Comparison of ENCODE assay signal across 20 cellular contexts in genomic region chr19:16235811-16236710, GRCh38. TPM values are rescaled to one million over a fixed set of nuclear protein-coding genes. Genes with fewer than 3 reads are reported as not detected.
DNase-seq lines count a peak whose midpoint lies in the region; ATAC-seq and TF ChIP-seq lines count a peak whose summit lies in the region.
"Had no signal": no experiment of that assay in that cellular context is flagged by ENCODE, and none has a peak within 500 bp of the region (broad histone marks: within the 10 kb centered on the region; RNA-seq: fewer than 3 reads in every experiment).

No MANE protein-coding gene starts in this region.

- WGBS in right lobe of liver (ENCODE audit: insufficient coverage, low coverage, low lambda C conversion rate, missing lambda C conversion rate): 80% methylated on average over 16 of the region's 22 CpGs
- 82 to 86% methylated on average over 14 to 19 of the region's 22 CpGs for WGBS in esophagus squamous epithelium, 2 donors

- H3K27me3 ChIP-seq in right lobe of liver (no peaks in the 10 kb centered on the region), esophagus squamous epithelium (no peaks in the 10 kb centered on the region)
- H3K27me3 ChIP-seq: testis had no signal

- H3K4me1 ChIP-seq in right lobe of liver: no peaks in the 10 kb centered on the region
- no peaks in the 10 kb centered on the region for H3K4me1 ChIP-seq in esophagus squamous epithelium
- H3K4me1 ChIP-seq: parathyroid adenoma, testis had no signal

- DNase-seq in Right ventricle myocardium inferior (ENCODE audit: missing footprints): no peak
- DNase-seq in cardiac septum (ENCODE audit: low spot score): no peak
- DNase-seq in activated CD8-positive, alpha-beta T cell treated with anti-CD3 and anti-CD28 coated beads, Interleukin-2, amount 10 ng/mL, durations not matched to agents 7 days and 5 days: no peak
- no peak for DNase-seq in right lobe of liver
- no peak for DNase-seq in stimulated activated naive CD8-positive, alpha-beta T cell treated with anti-CD3 and anti-CD28 coated beads, Interleukin-15, amount 100 ng/mL, for 72 hours
- DNase-seq in iPS-NIHi11 (ENCODE audit: low spot score): no peak
- DNase-seq in NCI-H1930 (lab: John Stamatoyannopoulos, UW): no peak
- DNase-seq in esophagus squamous epithelium (lab: John Stamatoyannopoulos, UW): no peak
- DNase-seq: activated T-cell treated with anti-CD3 and anti-CD28 coated beads, Interleukin-2, amount 50 U/mL, for 1 hour; amygdala; central memory CD4-positive, alpha-beta T cell; foreskin fibroblast; left colon; NCI-H2029 treated with DMSO at 0.1 percent for 48 hours; NCI-H524 treated with DMSO at 0.1 percent for 48 hours; SHP77 treated with DMSO at 0.1 percent for 48 hours; stimulated activated CD4-positive, alpha-beta T cell treated with anti-CD3 and anti-CD28 coated beads, Interleukin-4, amount 100 ng/mL, for 1 hour; T1000; testis had no signal

- H3K4me3 ChIP-seq in right lobe of liver (no peak overlapping the region), esophagus squamous epithelium (no peak overlapping the region)
- H3K4me3 ChIP-seq: testis had no signal

- intact Hi-C loops in Right ventricle myocardium inferior (cut with DNase I) (no loop called here), cardiac septum (cut with DNase I) (no loop called here), right lobe of liver (cut with DNase I) (no loop called here), esophagus squamous epithelium (cut with DNase I) (no loop called here)

- POLR2A ChIA-PET in activated CD8-positive, alpha-beta T cell treated with anti-CD3 and anti-CD28 coated beads, Interleukin-2, amount 10 ng/mL, durations not matched to agents 7 days and 5 days (lab: Charles Lee): no interaction called here

- H3K36me3 Mint-ChIP-seq in activated CD8-positive, alpha-beta T cell treated with anti-CD3 and anti-CD28 coated beads, Interleukin-2, amount 10 ng/mL, durations not matched to agents 7 days and 5 days (ENCODE audit: low read depth): peaks cover 46% of the 10 kb centered on the region

- H3K9me3 Mint-ChIP-seq in activated CD8-positive, alpha-beta T cell treated with anti-CD3 and anti-CD28 coated beads, Interleukin-2, amount 10 ng/mL, durations not matched to agents 7 days and 5 days (ENCODE audit: insufficient read depth): no peaks in the 10 kb centered on the region
- H3K9me3 Mint-ChIP-seq in stimulated activated naive CD8-positive, alpha-beta T cell treated with anti-CD3 and anti-CD28 coated beads, Interleukin-15, amount 100 ng/mL, for 72 hours: peaks cover 0 to 16% of the 10 kb centered on the region in 2 donors

- ATAC-seq in Right ventricle myocardium inferior (peak; percentile 30), right lobe of liver (peak in 3 of 4 donors; percentile 5 to 19 (median 13))
- ATAC-seq in activated CD8-positive, alpha-beta T cell treated with anti-CD3 and anti-CD28 coated beads, Interleukin-2, amount 10 ng/mL, durations not matched to agents 7 days and 5 days: no peak
- ATAC-seq in stimulated activated naive CD8-positive, alpha-beta T cell treated with anti-CD3 and anti-CD28 coated beads, Interleukin-15, amount 100 ng/mL, for 72 hours: no peak
- ATAC-seq: left colon had no signal

- no peak overlapping the region for H3K4me3 Mint-ChIP-seq in activated CD8-positive, alpha-beta T cell treated with anti-CD3 and anti-CD28 coated beads, Interleukin-2, amount 10 ng/mL, durations not matched to agents 7 days and 5 days
- peak overlapping the region in 1 of 2 donors; percentile 5 for H3K4me3 Mint-ChIP-seq in stimulated activated naive CD8-positive, alpha-beta T cell treated with anti-CD3 and anti-CD28 coated beads, Interleukin-15, amount 100 ng/mL, for 72 hours

- peak overlapping the region; percentile 50 for H3K27ac Mint-ChIP-seq in activated CD8-positive, alpha-beta T cell treated with anti-CD3 and anti-CD28 coated beads, Interleukin-2, amount 10 ng/mL, durations not matched to agents 7 days and 5 days
- peak overlapping the region; percentile 8 to 34 for H3K27ac Mint-ChIP-seq in stimulated activated naive CD8-positive, alpha-beta T cell treated with anti-CD3 and anti-CD28 coated beads, Interleukin-15, amount 100 ng/mL, for 72 hours

- peaks cover 0 to 28% (median 4%) of the 10 kb centered on the region in 4 donors for H3K36me3 ChIP-seq in right lobe of liver
- peaks cover 4 to 56% (median 23%) of the 10 kb centered on the region in 3 donors for H3K36me3 ChIP-seq in esophagus squamous epithelium

- CTCF ChIA-PET in activated CD8-positive, alpha-beta T cell treated with anti-CD3 and anti-CD28 coated beads, Interleukin-2, amount 10 ng/mL, durations not matched to agents 7 days and 5 days (lab: Charles Lee): interaction anchor here (0.8 kb wide), 1 partner anchor 11 kb away, joined by 3 read pairs; no protein-coding TSS in a partner anchor

- TF ChIP-seq CTCF in right lobe of liver (IDR thresholded peaks at IDR 0.05): no peak
- TF ChIP-seq CTCF in esophagus squamous epithelium (IDR thresholded peaks at IDR 0.05): no peak

- H3K27me3 Mint-ChIP-seq in activated CD8-positive, alpha-beta T cell treated with anti-CD3 and anti-CD28 coated beads, Interleukin-2, amount 10 ng/mL, durations not matched to agents 7 days and 5 days (ENCODE audit: low read depth): no peaks in the 10 kb centered on the region
- no peaks in the 10 kb centered on the region for H3K27me3 Mint-ChIP-seq in stimulated activated naive CD8-positive, alpha-beta T cell treated with anti-CD3 and anti-CD28 coated beads, Interleukin-15, amount 100 ng/mL, for 72 hours

- H3K4me1 Mint-ChIP-seq in activated CD8-positive, alpha-beta T cell treated with anti-CD3 and anti-CD28 coated beads, Interleukin-2, amount 10 ng/mL, durations not matched to agents 7 days and 5 days (ENCODE audit: low read depth): peaks cover 54% of the 10 kb centered on the region
- H3K4me1 Mint-ChIP-seq in stimulated activated naive CD8-positive, alpha-beta T cell treated with anti-CD3 and anti-CD28 coated beads, Interleukin-15, amount 100 ng/mL, for 72 hours: peaks cover 67% of the 10 kb centered on the region

- TF ChIP-seq POLR2A in right lobe of liver (IDR thresholded peaks at IDR 0.05) (no peak), esophagus squamous epithelium (IDR thresholded peaks at IDR 0.05) (no peak)

- H3K27ac ChIP-seq in right lobe of liver (no peak overlapping the region), esophagus squamous epithelium (no peak overlapping the region)
- H3K27ac ChIP-seq: parathyroid adenoma, testis had no signal

- H3K9me3 ChIP-seq in right lobe of liver (no peaks in the 10 kb centered on the region), esophagus squamous epithelium (no peaks in the 10 kb centered on the region)
- H3K9me3 ChIP-seq: testis had no signal

RNA-seq across cellular contexts. Expression of gene AP1M1, which starts 38.4 kb away (rescaled TPM):
- 39.4 TPM for total RNA-seq in Right ventricle myocardium inferior
- total RNA-seq in cardiac septum: 51.8 TPM
- 100 to 1,000 TPM; 184 to 186 TPM for total RNA-seq in activated CD8-positive, alpha-beta T cell treated with anti-CD3 and anti-CD28 coated beads, Interleukin-2, amount 10 ng/mL, durations not matched to agents 7 days and 5 days
- 100 to 1,000 TPM in 1 of 6 experiments, 10 to 100 TPM in 5; 44.5 to 102 (median 62.5) TPM for total RNA-seq in right lobe of liver
- total RNA-seq in esophagus squamous epithelium: 10 to 100 TPM; 39.3 to 64.6 (median 46.8) TPM

RNA-seq across cellular contexts. Expression of gene FAM32A, which starts 50.9 kb away (rescaled TPM):
- total RNA-seq in Right ventricle myocardium inferior: 38.8 TPM
- total RNA-seq in cardiac septum: 36.9 TPM
- total RNA-seq in activated CD8-positive, alpha-beta T cell treated with anti-CD3 and anti-CD28 coated beads, Interleukin-2, amount 10 ng/mL, durations not matched to agents 7 days and 5 days: 10 to 100 TPM; 65.8 to 69.4 TPM
- total RNA-seq in right lobe of liver: 10 to 100 TPM; 32.1 to 65.8 (median 37.5) TPM
- 10 to 100 TPM; 53.5 to 97.4 (median 70.8) TPM for total RNA-seq in esophagus squamous epithelium

Comparison
In these comparisons a context has a peak if more than half of its experiments do, and no peak if none do; other contexts are left out.
1. ATAC-seq: peak in Right ventricle myocardium inferior (single experiment) and right lobe of liver (3 of 4); none in activated CD8-positive, alpha-beta T cell treated with anti-CD3 and anti-CD28 coated beads, Interleukin-2, amount 10 ng/mL, durations not matched to agents 7 days and 5 days (single experiment) and stimulated activated naive CD8-positive, alpha-beta T cell treated with anti-CD3 and anti-CD28 coated beads, Interleukin-15, amount 100 ng/mL, for 72 hours (single experiment).